In the genomic region with DNA sequence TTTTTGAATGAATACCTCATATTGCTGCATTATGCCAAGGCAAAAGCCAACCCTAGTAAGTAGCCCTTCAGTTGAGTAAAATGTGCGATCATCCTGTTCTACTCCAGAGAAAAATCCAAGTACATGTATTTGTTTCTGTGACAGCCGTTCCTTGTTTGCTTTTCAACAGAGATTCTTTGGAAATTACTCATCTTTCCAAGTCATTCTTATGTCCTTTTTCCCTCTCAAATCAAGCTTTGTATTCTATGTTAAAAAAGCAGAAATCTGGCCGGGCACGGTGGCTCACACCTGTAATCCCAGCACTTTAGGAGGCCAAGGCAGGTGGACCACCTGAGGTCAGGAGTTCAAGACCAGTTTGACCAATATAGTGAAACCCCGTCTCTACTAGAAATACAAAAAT, we compare ENCODE assay signal across 14 cellular contexts.
A peak's percentile ranks its signal among the peaks of the same experiment; 100 is the strongest.
DNase-seq lines count a peak whose midpoint lies in the region; ATAC-seq, FAIRE-seq and TF ChIP-seq lines count a peak whose summit lies in the region.
"Had no signal": no experiment of that assay in that cellular context is flagged by ENCODE, and none has a peak within 500 bp of the region (broad histone marks: within the 10 kb centered on the region; RNA-seq: fewer than 3 reads in every experiment).

No MANE protein-coding gene starts in this region.

- H3K4me1 ChIP-seq in RWPE2 (ENCODE audit: insufficient read depth, poor library complexity, severe bottlenecking) (peaks cover 64% of the 10 kb centered on the region), skeletal muscle satellite cell (ENCODE audit: control insufficient read depth, insufficient read depth, low read length) (peaks cover 36% of the 10 kb centered on the region)

- no peaks in the 10 kb centered on the region for H3K27me3 ChIP-seq in RWPE2 (ENCODE audit: insufficient read depth, poor library complexity, severe bottlenecking)
- H3K27me3 ChIP-seq in skeletal muscle satellite cell (ENCODE audit: control insufficient read depth, insufficient read depth, low read length) = no peaks in the 10 kb centered on the region

- DNase-seq in H54 (ENCODE audit: insufficient read length, low spot score) = no peak
- no peak for DNase-seq in RWPE2 (ENCODE audit: low spot score)
- DNase-seq in fibroblast of pulmonary artery (ENCODE audit: low read depth) = peak; percentile 86
- DNase-seq in NCI-H1436 treated with DMSO at 0.1 percent for 48 hours (lab: John Stamatoyannopoulos, UW) = no peak
- DNase-seq in NCI-H1694 (lab: John Stamatoyannopoulos, UW) = no peak
- DNase-seq: activated CD4-positive, alpha-beta T cell treated with anti-CD3 and anti-CD28 coated beads, Interleukin-2, amount 10 ng/mL, durations not matched to agents 7 days and 5 days; activated effector memory CD4-positive, alpha-beta T cell treated with Interleukin-2 at 50 U/mL for 16 hours; DMS79; glutamatergic neuron; NCI-H1417 had no signal

- TF ChIP-seq CTCF in RWPE2 (IDR thresholded peaks at IDR 0.05; ENCODE audit: poor library complexity, severe bottlenecking) (no peak), fibroblast of pulmonary artery (IDR thresholded peaks at IDR 0.05; ENCODE audit: low read length, missing control alignments) (no peak)

- H3K4me3 ChIP-seq in RWPE2 (ENCODE audit: severe bottlenecking) = no peak overlapping the region
- no peak overlapping the region for H3K4me3 ChIP-seq in fibroblast of pulmonary artery (replicated peaks; ENCODE audit: low read depth, low read length)
- no peak overlapping the region for H3K4me3 ChIP-seq in skeletal muscle satellite cell (ENCODE audit: low read length)

- ATAC-seq in RWPE2 (ENCODE audit: low read depth) (peak; percentile 38), GM21515 (IDR thresholded peaks at IDR 0.05; ENCODE audit: unreplicated experiment) (no peak)

- peak; percentile 83 for FAIRE-seq in H54 (lab: Jason Lieb, UNC)
- FAIRE-seq: colon had no signal

- peak overlapping the region; percentile 98 for H3K27ac ChIP-seq in RWPE2 (ENCODE audit: poor library complexity, severe bottlenecking)
- H3K27ac ChIP-seq: HL-60 had no signal

- peak overlapping the region; percentile 4 for H3K9ac ChIP-seq in skeletal muscle satellite cell (ENCODE audit: low read depth, low read length)

- peak overlapping the region; percentile 24 for H3K4me2 ChIP-seq in skeletal muscle satellite cell (ENCODE audit: low read length)

- H3K9me3 ChIP-seq in RWPE2 (ENCODE audit: severe bottlenecking) = no peaks in the 10 kb centered on the region
- H3K9me3 ChIP-seq in skeletal muscle satellite cell (replicated peaks; ENCODE audit: low read length) = no peaks in the 10 kb centered on the region

- no peak for TF ChIP-seq POLR2A in H54 (IDR thresholded peaks at IDR 0.05; ENCODE audit: low read depth, low read length)

- H3K36me3 ChIP-seq in RWPE2 (ENCODE audit: low read depth) (no peaks in the 10 kb centered on the region), skeletal muscle satellite cell (ENCODE audit: insufficient read depth, low read length) (no peaks in the 10 kb centered on the region)
